20 cellular contexts compared by ENCODE assay signal in the genomic region with DNA sequence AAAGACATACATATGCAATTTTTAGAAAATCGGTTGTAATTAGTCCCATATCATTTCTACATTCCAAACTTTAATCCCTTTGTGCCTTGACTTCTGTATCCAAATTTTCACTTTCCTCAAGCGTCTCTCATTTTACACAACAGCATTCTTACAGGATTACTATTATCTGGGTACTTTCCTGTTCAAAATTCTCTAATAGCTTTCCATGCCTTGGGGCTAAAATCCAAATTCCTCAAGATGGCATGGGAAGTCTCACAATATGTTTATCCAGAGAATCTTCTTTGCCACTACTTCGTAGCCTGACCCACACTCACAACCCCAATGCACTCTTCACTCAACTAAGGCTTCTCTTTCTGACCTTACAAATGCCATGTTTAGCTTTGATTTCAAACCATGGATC.
"Had no signal": no experiment of that assay in that cellular context is flagged by ENCODE, and none has a peak within 500 bp of the region (broad histone marks: within the 10 kb centered on the region; RNA-seq: fewer than 3 reads in every experiment).

No MANE protein-coding gene starts in this region.

- H3K27me3 Mint-ChIP-seq: activated naive CD4-positive, alpha-beta T cell treated with anti-CD3 and anti-CD28 coated beads, Interleukin-2, amount 50 U/mL, for 24 hours; stimulated activated memory B cell treated with anti-CD40 and anti-IgM and Interleukin-4, amounts not matched to agents 10 μg/mL and 1 μg/mL and 100 μg/mL, for 72 hours; T-helper 17 cell had no signal

- DNase-seq: activated CD4-positive, alpha-beta T cell treated with anti-CD3 and anti-CD28 coated beads, Interleukin-2, amount 50 U/mL, for 4 hours; activated gamma-delta T cell; adrenal gland; endodermal cell; heart left ventricle; kidney; midbrain; nephron progenitor cell; nucleus accumbens; posterior cingulate gyrus; sigmoid colon; spleen; stimulated activated CD4-positive, alpha-beta T cell treated with anti-CD3 and anti-CD28 coated beads, Interleukin-4, amount 100 ng/mL, for 4 hours; T-helper 17 cell; thyroid gland; WERI-Rb-1 had no signal

- H3K36me3 ChIP-seq: adrenal gland, gastroesophageal sphincter, heart left ventricle, sigmoid colon, spleen, thyroid gland, WERI-Rb-1 had no signal

- ATAC-seq: gastroesophageal sphincter; heart left ventricle; left lobe of liver; stimulated activated memory B cell treated with anti-CD40 and anti-IgM and Interleukin-4, amounts not matched to agents 10 μg/mL and 1 μg/mL and 100 μg/mL, for 72 hours; T-helper 17 cell had no signal

- H3K36me3 Mint-ChIP-seq: activated naive CD4-positive, alpha-beta T cell treated with anti-CD3 and anti-CD28 coated beads, Interleukin-2, amount 50 U/mL, for 24 hours; stimulated activated memory B cell treated with anti-CD40 and anti-IgM and Interleukin-4, amounts not matched to agents 10 μg/mL and 1 μg/mL and 100 μg/mL, for 72 hours had no signal

- H3K9me3 ChIP-seq: adrenal gland, gastroesophageal sphincter, sigmoid colon, thyroid gland had no signal

- H3K9me3 Mint-ChIP-seq: endodermal cell, nephron progenitor cell had no signal

- H3K27me3 ChIP-seq: adrenal gland, gastroesophageal sphincter, heart left ventricle, sigmoid colon, spleen, thyroid gland had no signal

- H3K27ac Mint-ChIP-seq: activated naive CD4-positive, alpha-beta T cell treated with anti-CD3 and anti-CD28 coated beads, Interleukin-2, amount 50 U/mL, for 24 hours; endodermal cell; nephron progenitor cell; stimulated activated memory B cell treated with anti-CD40 and anti-IgM and Interleukin-4, amounts not matched to agents 10 μg/mL and 1 μg/mL and 100 μg/mL, for 72 hours; T-helper 17 cell had no signal

- H3K4me3 ChIP-seq: adrenal gland, gastroesophageal sphincter, heart left ventricle, sigmoid colon, spleen, thyroid gland had no signal

- H3K4me1 ChIP-seq: adrenal gland, spleen, thyroid gland had no signal

- H3K4me1 Mint-ChIP-seq: activated naive CD4-positive, alpha-beta T cell treated with anti-CD3 and anti-CD28 coated beads, Interleukin-2, amount 50 U/mL, for 24 hours; endodermal cell; stimulated activated memory B cell treated with anti-CD40 and anti-IgM and Interleukin-4, amounts not matched to agents 10 μg/mL and 1 μg/mL and 100 μg/mL, for 72 hours; T-helper 17 cell had no signal

- H3K4me3 Mint-ChIP-seq: activated naive CD4-positive, alpha-beta T cell treated with anti-CD3 and anti-CD28 coated beads, Interleukin-2, amount 50 U/mL, for 24 hours; endodermal cell; nephron progenitor cell; stimulated activated memory B cell treated with anti-CD40 and anti-IgM and Interleukin-4, amounts not matched to agents 10 μg/mL and 1 μg/mL and 100 μg/mL, for 72 hours; T-helper 17 cell had no signal

- H3K27ac ChIP-seq: adrenal gland, gastroesophageal sphincter, heart left ventricle, sigmoid colon, spleen, thyroid gland had no signal
